In genomic region chr7:77328669-77329068, GRCh38 we compare ENCODE assay signal across 9 cellular contexts.
A peak's percentile ranks its signal among the peaks of the same experiment; 100 is the strongest.
DNase-seq lines count a peak whose midpoint lies in the region; ATAC-seq and TF ChIP-seq lines count a peak whose summit lies in the region.
"Had no signal": no experiment of that assay in that cellular context is flagged by ENCODE, and none has a peak within 500 bp of the region (broad histone marks: within the 10 kb centered on the region; RNA-seq: fewer than 3 reads in every experiment).

No MANE protein-coding gene starts in this region.

- POLR2A ChIA-PET in CD4-positive, alpha-beta T cell (lab: Charles Lee), result interaction anchor here (0.6 to 1.4 kb wide), 3 partner anchors 22 to 69 kb away, joined by 3 to 5 read pairs (median 3); no protein-coding TSS in a partner anchor
- POLR2A ChIA-PET in naive thymus-derived CD8-positive, alpha-beta T cell (lab: Charles Lee), result no interaction called here

- H3K9ac ChIP-seq in trophoblast cell (ENCODE audit: low read length), result no peak overlapping the region

- H3K4me1 ChIP-seq in trophoblast cell (ENCODE audit: control insufficient read depth in 1 of 2, insufficient read depth in 2 of 2, low read length in 2 of 2), result peaks cover 6 to 18% of the 10 kb centered on the region in 2 experiments
- no peaks in the 10 kb centered on the region for H3K4me1 ChIP-seq in GM23338 (ENCODE audit: insufficient read depth)

- H3K79me2 ChIP-seq in trophoblast cell (ENCODE audit: control insufficient read depth, insufficient read depth, low read length, poor library complexity) (no peaks in the 10 kb centered on the region), GM23338 (replicated peaks; ENCODE audit: insufficient read depth) (no peaks in the 10 kb centered on the region)

- in situ Hi-C loops in astrocyte of the cerebellum (cut with HindIII; ENCODE audit: low sequenced_read_pairs), result no loop called here

- H3K9me2 ChIP-seq in GM23338 (ENCODE audit: insufficient read depth), result no peaks in the 10 kb centered on the region

- H3K27me3 Mint-ChIP-seq in CD4-positive, alpha-beta T cell, result no peaks in the 10 kb centered on the region
- H3K27me3 Mint-ChIP-seq in naive thymus-derived CD8-positive, alpha-beta T cell, result no peaks in the 10 kb centered on the region
- peaks cover 6% of the 10 kb centered on the region for H3K27me3 Mint-ChIP-seq in GM23338 (ENCODE audit: insufficient read depth, low read depth, poor library complexity)

- H3K9me3 ChIP-seq in CD4-positive, alpha-beta T cell (ENCODE audit: control insufficient read depth, low read length), result no peaks in the 10 kb centered on the region
- H3K9me3 ChIP-seq in trophoblast cell (ENCODE audit: insufficient read depth, low read depth, low read length), result no peaks in the 10 kb centered on the region
- H3K9me3 ChIP-seq: MG63 had no signal

- H3K14ac ChIP-seq in trophoblast cell (ENCODE audit: low read length), result no peak overlapping the region

- no peaks in the 10 kb centered on the region for H3K79me1 ChIP-seq in trophoblast cell (ENCODE audit: low read length)

- H3F3A ChIP-seq in GM23338 (replicated peaks; ENCODE audit: low read depth), result no peaks in the 10 kb centered on the region

- no peak overlapping the region for H2AK5ac ChIP-seq in trophoblast cell (ENCODE audit: low read length)

- H3K9me3 Mint-ChIP-seq in CD4-positive, alpha-beta T cell, result no peaks in the 10 kb centered on the region
- no peaks in the 10 kb centered on the region for H3K9me3 Mint-ChIP-seq in naive thymus-derived CD8-positive, alpha-beta T cell
- H3K9me3 Mint-ChIP-seq in GM23338, result no peaks in the 10 kb centered on the region

- no peak overlapping the region for H3K4me2 ChIP-seq in trophoblast cell (ENCODE audit: low read length)
- no peak overlapping the region for H3K4me2 ChIP-seq in GM23338

- no peak overlapping the region for H3K18ac ChIP-seq in trophoblast cell (ENCODE audit: low read length)

- CTCF ChIA-PET in CD4-positive, alpha-beta T cell (lab: Charles Lee), result interaction anchor here (1.0 to 1.3 kb wide), 2 partner anchors 20 to 82 kb away, joined by 3 to 4 read pairs; no protein-coding TSS in a partner anchor

- no peaks in the 10 kb centered on the region for H3K27me3 ChIP-seq in CD4-positive, alpha-beta T cell (ENCODE audit: control insufficient read depth, insufficient read depth, low read length)
- no peaks in the 10 kb centered on the region for H3K27me3 ChIP-seq in trophoblast cell (ENCODE audit: insufficient read depth, low read length)
- no peaks in the 10 kb centered on the region for H3K27me3 ChIP-seq in GM23338 (ENCODE audit: insufficient read depth)
- H3K27me3 ChIP-seq: MG63 had no signal

- no peak overlapping the region for H3K4ac ChIP-seq in trophoblast cell (ENCODE audit: low read depth, low read length)

- DNase-seq in CD4-positive, alpha-beta T cell, result no peak
- peak; percentile 11 to 27 for DNase-seq in Kasumi-1 (lab: John Stamatoyannopoulos, UW)
- peak; percentile 36 for DNase-seq in astrocyte of the cerebellum (ENCODE audit: low read depth)
- no peak for DNase-seq in naive thymus-derived CD8-positive, alpha-beta T cell
- DNase-seq in NCI-H2171 (lab: John Stamatoyannopoulos, UW), result no peak
- no peak for DNase-seq in trophoblast cell
- no peak for DNase-seq in GM23338 (ENCODE audit: low spot score)

- WGBS in trophoblast cell (ENCODE audit: extremely low coverage, insufficient coverage, insufficient read length), result no CpG with 5 or more reads among the region's 1 CpG

- no peak overlapping the region for H4K91ac ChIP-seq in trophoblast cell (ENCODE audit: low read depth, low read length)

- H3K23ac ChIP-seq in trophoblast cell (ENCODE audit: low read length), result no peak overlapping the region

- no peak overlapping the region for H2BK120ac ChIP-seq in trophoblast cell (ENCODE audit: insufficient read depth, low read length, poor library complexity)

- no peak for TF ChIP-seq CTCF in CD4-positive, alpha-beta T cell (IDR thresholded peaks at IDR 0.05)
- TF ChIP-seq CTCF in astrocyte of the cerebellum (IDR thresholded peaks at IDR 0.05; ENCODE audit: low read depth, low read length, missing control alignments) (no peak), GM23338 (conservative IDR thresholded peaks at IDR 0.05; ENCODE audit: low read depth in 2 of 2) (no peak)

- intact Hi-C loops in CD4-positive, alpha-beta T cell (cut with DNase I, micrococcal nuclease), result no loop called here

- H4K20me1 ChIP-seq in GM23338 (replicated peaks; ENCODE audit: insufficient read depth), result no peaks in the 10 kb centered on the region

- H3K27ac Mint-ChIP-seq in CD4-positive, alpha-beta T cell, result peak overlapping the region; percentile 10
- H3K27ac Mint-ChIP-seq in naive thymus-derived CD8-positive, alpha-beta T cell, result peak overlapping the region in 4 of 10 donors; percentile 39 to 89 (median 81)
- no peak overlapping the region for H3K27ac Mint-ChIP-seq in GM23338

- H2BK5ac ChIP-seq in trophoblast cell (ENCODE audit: low read depth, low read length, poor library complexity), result no peak overlapping the region

- H4K12ac ChIP-seq in trophoblast cell (ENCODE audit: low read depth, low read length), result no peak overlapping the region

- peaks cover 43% of the 10 kb centered on the region for H3K4me1 Mint-ChIP-seq in CD4-positive, alpha-beta T cell (ENCODE audit: low read depth)
- H3K4me1 Mint-ChIP-seq in naive thymus-derived CD8-positive, alpha-beta T cell, result peaks cover 29 to 67% (median 49%) of the 10 kb centered on the region in 4 donors
- H3K4me1 Mint-ChIP-seq in GM23338, result peaks cover 13% of the 10 kb centered on the region

- no peak for ATAC-seq in CD4-positive, alpha-beta T cell (ENCODE audit: poor library complexity)
- peak in 1 of 2 donors; percentile 61 for ATAC-seq in naive thymus-derived CD8-positive, alpha-beta T cell
- ATAC-seq in HG02852 (IDR thresholded peaks at IDR 0.05; ENCODE audit: unreplicated experiment), result no peak
- no peak for ATAC-seq in GM23338

- H3K36me3 ChIP-seq in trophoblast cell (ENCODE audit: control insufficient read depth in 1 of 2, insufficient read depth in 2 of 2, low read length in 2 of 2), result no peaks in the 10 kb centered on the region
- no peaks in the 10 kb centered on the region for H3K36me3 ChIP-seq in GM23338 (ENCODE audit: insufficient read depth)
- H3K36me3 ChIP-seq: MG63 had no signal

- H3K4me3 ChIP-seq in astrocyte of the cerebellum (ENCODE audit: low read depth, low read length) (no peak overlapping the region), trophoblast cell (ENCODE audit: low read depth, low read length) (no peak overlapping the region), GM23338 (no peak overlapping the region)
- H3K4me3 ChIP-seq: MG63 had no signal

- no peak overlapping the region for H2BK12ac ChIP-seq in trophoblast cell (ENCODE audit: low read length)

- H2AFZ ChIP-seq in trophoblast cell (ENCODE audit: insufficient read depth, low read length, poor library complexity) (no peak overlapping the region), GM23338 (no peak overlapping the region)

- H3K27ac ChIP-seq in CD4-positive, alpha-beta T cell (ENCODE audit: low read depth, low read length), result no peak overlapping the region
- H3K27ac ChIP-seq in trophoblast cell (ENCODE audit: low read depth, low read length), result no peak overlapping the region
- no peak overlapping the region for H3K27ac ChIP-seq in GM23338 (ENCODE audit: low read depth)

- H3K4me3 Mint-ChIP-seq in CD4-positive, alpha-beta T cell, result no peak overlapping the region
- H3K4me3 Mint-ChIP-seq in naive thymus-derived CD8-positive, alpha-beta T cell, result peak overlapping the region; percentile 47 to 75 (median 62)
- no peak overlapping the region for H3K4me3 Mint-ChIP-seq in GM23338

- H3K36me3 Mint-ChIP-seq in CD4-positive, alpha-beta T cell (ENCODE audit: low read depth), result peaks cover 29% of the 10 kb centered on the region
- peaks cover 0 to 21% (median 3%) of the 10 kb centered on the region in 3 donors for H3K36me3 Mint-ChIP-seq in naive thymus-derived CD8-positive, alpha-beta T cell
- no peaks in the 10 kb centered on the region for H3K36me3 Mint-ChIP-seq in GM23338 (ENCODE audit: low read depth)

- H4K8ac ChIP-seq in trophoblast cell (ENCODE audit: low read depth, low read length), result no peak overlapping the region

TF ChIP-seq in GM23338, 12 proteins besides CTCF, POLR2A, EP300 and RAD21 (continues in another document):
- TF ChIP-seq ZNF114 (CRISPR knock-in tag; IDR thresholded peaks at IDR 0.05), result no peak

Comparison
In these comparisons a context has a peak if more than half of its experiments do, and no peak if none do; other contexts are left out.
1. DNase-seq: peak in Kasumi-1 (2 of 2) and astrocyte of the cerebellum (single experiment); none in CD4-positive, alpha-beta T cell (0 of 10), naive thymus-derived CD8-positive, alpha-beta T cell (0 of 10), NCI-H2171 (single experiment), trophoblast cell (0 of 2) and GM23338 (single experiment).
2. H3K4me3 Mint-ChIP-seq: peak in naive thymus-derived CD8-positive, alpha-beta T cell (10 of 10); none in CD4-positive, alpha-beta T cell (single experiment) and GM23338 (single experiment).